In the genomic region with DNA sequence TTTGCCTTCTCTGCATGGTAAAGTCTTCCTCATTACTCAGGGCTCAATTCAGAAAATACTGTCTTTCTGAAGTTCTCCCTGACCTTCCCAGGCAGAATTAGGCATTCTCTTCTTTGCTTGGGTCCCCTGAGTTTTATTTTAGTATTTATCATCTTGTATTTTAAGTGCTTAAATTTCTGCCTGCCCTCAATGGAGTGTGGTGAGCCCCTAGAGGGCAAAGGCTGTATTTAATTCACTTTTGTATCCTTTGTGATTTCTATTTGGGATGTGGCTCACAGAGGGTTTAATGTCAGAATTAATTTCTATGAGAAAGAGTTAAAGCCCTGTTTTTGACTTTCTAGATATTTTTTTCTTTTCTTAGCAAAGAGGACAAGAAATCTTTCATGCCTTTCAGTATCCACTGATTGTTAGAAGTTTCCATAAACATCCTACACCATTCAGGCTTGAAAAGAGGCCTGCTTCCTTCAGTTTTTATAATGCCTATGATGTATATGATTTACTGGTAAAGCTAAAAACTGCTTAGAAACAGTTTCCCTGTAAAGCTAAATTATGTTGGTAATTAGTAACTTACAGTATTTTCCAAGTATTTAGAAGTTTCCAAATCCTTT, we compare ENCODE assay signal across 8 cellular contexts. TPM values are rescaled to one million over a fixed set of nuclear protein-coding genes. Genes with fewer than 3 reads are reported as not detected.
DNase-seq lines count a peak whose midpoint lies in the region; ATAC-seq and TF ChIP-seq lines count a peak whose summit lies in the region.

No MANE protein-coding gene starts in this region.

- H3K4me3 ChIP-seq in choroid plexus epithelial cell (ENCODE audit: low read depth, low read length) (no peak overlapping the region), osteoblast (ENCODE audit: insufficient read depth, low read length) (no peak overlapping the region)

- no peak overlapping the region for H3K27ac ChIP-seq in osteoblast (ENCODE audit: low read depth, low read length)

- no peaks in the 10 kb centered on the region for H3K9me3 ChIP-seq in osteoblast (ENCODE audit: low read depth, low read length)

- no peak overlapping the region for H2AFZ ChIP-seq in osteoblast (ENCODE audit: low read length)

- no peaks in the 10 kb centered on the region for H4K20me1 ChIP-seq in osteoblast (ENCODE audit: insufficient read depth, low read length)

- H3K79me2 ChIP-seq in osteoblast (ENCODE audit: insufficient read depth, low read length) = no peaks in the 10 kb centered on the region

- no peak for ATAC-seq in GM19023 (IDR thresholded peaks at IDR 0.05; ENCODE audit: unreplicated experiment)

- DNase-seq in GM03348 (ENCODE audit: low spot score) (peak; percentile 67), choroid plexus epithelial cell (ENCODE audit: low read depth) (peak; percentile 72), osteoblast (ENCODE audit: insufficient read length, low spot score, missing footprints) (peak; percentile 38), T1000 (lab: John Stamatoyannopoulos, UW) (no peak), NCI-H128 (lab: John Stamatoyannopoulos, UW; ENCODE audit: unreplicated experiment) (no peak)
- no peak for DNase-seq in activated naive CD4-positive, alpha-beta T cell (lab: John Stamatoyannopoulos, UW)

- no peaks in the 10 kb centered on the region for H3K36me3 ChIP-seq in osteoblast (ENCODE audit: insufficient read depth, low read length)

- H3K27me3 ChIP-seq in osteoblast (ENCODE audit: insufficient read depth, low read length) = no peaks in the 10 kb centered on the region

- H3K4me2 ChIP-seq in osteoblast (ENCODE audit: insufficient read depth, low read length) = no peak overlapping the region

- H3K4me1 ChIP-seq in osteoblast (ENCODE audit: insufficient read depth, low read length) = no peaks in the 10 kb centered on the region

- TF ChIP-seq CTCF in LNCAP (IDR thresholded peaks at IDR 0.05) (peak; percentile 53), choroid plexus epithelial cell (conservative IDR thresholded peaks at IDR 0.05; ENCODE audit: low read depth, low read length) (peak; percentile 78), osteoblast (IDR thresholded peaks at IDR 0.05; ENCODE audit: extremely low read depth, low read depth, low read length) (peak; percentile 70)

RNA-seq across cellular contexts. Expression of gene PTPRB, which starts 55.6 kb away (rescaled TPM):
- 0.29 and 1.1 TPM in 2 replicates for total RNA-seq in osteoblast

Comparison
In these comparisons a context has a peak if more than half of its experiments do, and no peak if none do; other contexts are left out.
1. DNase-seq: peak in GM03348 (single experiment), choroid plexus epithelial cell (single experiment) and osteoblast (single experiment); none in T1000 (single experiment), NCI-H128 (single experiment) and activated naive CD4-positive, alpha-beta T cell (0 of 4).
2. Peak in every context shown above with its lines, with median percentiles within 50 percentile points of each other: CTCF ChIP-seq.